1 cellular context compared by ENCODE assay signal in genomic region chr7:150769768-150770167, GRCh38.
TF ChIP-seq lines count a peak whose summit lies in the region.

No MANE protein-coding gene starts in this region.

TF ChIP-seq in HepG2, 621 proteins besides CTCF, POLR2A, EP300 and RAD21 (continued from another document):
- TF ChIP-seq ZBTB49 (CRISPR knock-in tag; IDR thresholded peaks at IDR 0.05; ENCODE audit: borderline replicate concordance) (no peak), GATAD2A (CRISPR knock-in tag; IDR thresholded peaks at IDR 0.05) (0 out of 2 replicates have a peak, but pooled peaks have one; percentile 25), ZNF691 (CRISPR knock-in tag; IDR thresholded peaks at IDR 0.05; ENCODE audit: borderline replicate concordance, low read depth) (no peak)
